9 cellular contexts compared by ENCODE assay signal in genomic region chr10:24483701-24484100, GRCh38.
DNase-seq lines count a peak whose midpoint lies in the region; ATAC-seq, FAIRE-seq and TF ChIP-seq lines count a peak whose summit lies in the region.
"Had no signal": no experiment of that assay in that cellular context is flagged by ENCODE, and none has a peak within 500 bp of the region (broad histone marks: within the 10 kb centered on the region; RNA-seq: fewer than 3 reads in every experiment).

No MANE protein-coding gene starts in this region.

- peak overlapping the region; percentile 73 for H3K4me2 ChIP-seq in keratinocyte (ENCODE audit: control insufficient read depth, extremely low read depth, insufficient read depth, low read depth, low read length)

- H3K36me3 Mint-ChIP-seq in activated CD4-positive, alpha-beta memory T cell treated with anti-CD3 and anti-CD28 coated beads for 36 hours = no peaks in the 10 kb centered on the region
- H3K36me3 Mint-ChIP-seq in CD8-positive, alpha-beta memory T cell = no peaks in the 10 kb centered on the region

- H3K9me3 ChIP-seq in keratinocyte (ENCODE audit: control insufficient read depth, low read depth, low read length) = no peaks in the 10 kb centered on the region
- no peaks in the 10 kb centered on the region for H3K9me3 ChIP-seq in CD8-positive, alpha-beta memory T cell (ENCODE audit: low read length)

- peak overlapping the region; percentile 73 for H3K27ac ChIP-seq in keratinocyte (ENCODE audit: control insufficient read depth, insufficient read depth, low read length)
- H3K27ac ChIP-seq in CD8-positive, alpha-beta memory T cell (ENCODE audit: low read depth, low read length) = no peak overlapping the region

- peaks cover 26% of the 10 kb centered on the region for H3K4me1 ChIP-seq in keratinocyte (ENCODE audit: control insufficient read depth, extremely low read depth, insufficient read depth, low read length)
- no peaks in the 10 kb centered on the region for H3K4me1 ChIP-seq in CD8-positive, alpha-beta memory T cell (ENCODE audit: insufficient read depth, low read length)

- FAIRE-seq in HTR-8/SVneo (lab: Jason Lieb, UNC) (peak; percentile 74), keratinocyte (lab: Jason Lieb, UNC) (peak; percentile 99)
- FAIRE-seq: endothelial cell of umbilical vein had no signal

- intact Hi-C loops in activated CD4-positive, alpha-beta memory T cell treated with anti-CD3 and anti-CD28 coated beads for 36 hours (cut with micrococcal nuclease) = no loop called here

- peaks cover 7% of the 10 kb centered on the region for H3K9me3 Mint-ChIP-seq in activated CD4-positive, alpha-beta memory T cell treated with anti-CD3 and anti-CD28 coated beads for 36 hours
- H3K9me3 Mint-ChIP-seq in CD8-positive, alpha-beta memory T cell = peaks cover 0 to 5% (median 3%) of the 10 kb centered on the region in 5 donors

- DNase-seq in COR-L47 (lab: John Stamatoyannopoulos, UW) (peak; percentile 4), HTR-8/SVneo (ENCODE audit: insufficient read length, low spot score) (peak; percentile 83), keratinocyte (ENCODE audit: low read depth, low spot score) (peak; percentile 77), G401 (ENCODE audit: low spot score) (no peak), CD1c-positive myeloid dendritic cell (ENCODE audit: extremely low spot score) (no peak)
- DNase-seq in activated CD4-positive, alpha-beta memory T cell treated with anti-CD3 and anti-CD28 coated beads for 36 hours = peak; percentile 50
- DNase-seq in CD8-positive, alpha-beta memory T cell = no peak

- H3K27ac Mint-ChIP-seq in activated CD4-positive, alpha-beta memory T cell treated with anti-CD3 and anti-CD28 coated beads for 36 hours = no peak overlapping the region
- peak overlapping the region in 1 of 8 donors; percentile 52 for H3K27ac Mint-ChIP-seq in CD8-positive, alpha-beta memory T cell

- H3K4me3 ChIP-seq in keratinocyte (ENCODE audit: control insufficient read depth in 2 of 3, extremely low read depth in 1 of 3, insufficient read depth in 2 of 3, low read depth in 1 of 3, low read length in 3 of 3) = peak overlapping the region in 1 of 3 experiments; percentile 18
- H3K4me3 ChIP-seq in CD8-positive, alpha-beta memory T cell (ENCODE audit: low read length) = no peak overlapping the region

- no peak for TF ChIP-seq CTCF in keratinocyte (optimal IDR thresholded peaks at IDR 0.05 in 1 of 3, IDR thresholded peaks at IDR 0.05 in 1 of 3, conservative IDR thresholded peaks at IDR 0.05 in 1 of 3; ENCODE audit: extremely low read depth in 1 of 3, insufficient read depth in 2 of 3, low read length in 3 of 3)

- POLR2A ChIA-PET in activated CD4-positive, alpha-beta memory T cell treated with anti-CD3 and anti-CD28 coated beads for 36 hours (lab: Charles Lee) = no interaction called here
- POLR2A ChIA-PET in CD8-positive, alpha-beta memory T cell (lab: Charles Lee) = no interaction called here

- H2AFZ ChIP-seq in keratinocyte (ENCODE audit: control insufficient read depth, low read length) = no peak overlapping the region

- no peaks in the 10 kb centered on the region for H3K27me3 ChIP-seq in keratinocyte (ENCODE audit: control insufficient read depth, extremely low read depth, insufficient read depth, low read length)
- no peaks in the 10 kb centered on the region for H3K27me3 ChIP-seq in CD8-positive, alpha-beta memory T cell (ENCODE audit: insufficient read depth, low read length, poor library complexity, severe bottlenecking)

- CTCF ChIA-PET in activated CD4-positive, alpha-beta memory T cell treated with anti-CD3 and anti-CD28 coated beads for 36 hours (lab: Charles Lee) = no interaction called here
- CTCF ChIA-PET in CD8-positive, alpha-beta memory T cell (lab: Charles Lee) = no interaction called here

- H3K9ac ChIP-seq in keratinocyte (ENCODE audit: control insufficient read depth, extremely low read depth, insufficient read depth, low read length) = peak overlapping the region; percentile 52

- in situ Hi-C loops in G401 (cut with HindIII; ENCODE audit: low sequenced_read_pairs) = no loop called here

- H3K4me1 Mint-ChIP-seq in activated CD4-positive, alpha-beta memory T cell treated with anti-CD3 and anti-CD28 coated beads for 36 hours (ENCODE audit: low read depth) = peaks cover 5% of the 10 kb centered on the region
- H3K4me1 Mint-ChIP-seq in CD8-positive, alpha-beta memory T cell = peaks cover 0 to 5% (median 5%) of the 10 kb centered on the region in 3 donors

- ATAC-seq in GM21360 (IDR thresholded peaks at IDR 0.05; ENCODE audit: unreplicated experiment) = peak; percentile 76

- H4K20me1 ChIP-seq in keratinocyte (ENCODE audit: control insufficient read depth, extremely low read depth, insufficient read depth, low read length) = no peaks in the 10 kb centered on the region

- dilution Hi-C loops in keratinocyte (cut with MboI; ENCODE audit: extremely low pct_ligation_motif_present, low sequenced_read_pairs) = no loop called here

- peaks cover 9% of the 10 kb centered on the region in 2 experiments for H3K36me3 ChIP-seq in keratinocyte (ENCODE audit: control insufficient read depth in 2 of 2, extremely low read depth in 1 of 2, insufficient read depth in 2 of 2, low read length in 2 of 2)
- no peaks in the 10 kb centered on the region for H3K36me3 ChIP-seq in CD8-positive, alpha-beta memory T cell (ENCODE audit: insufficient read depth, low read length)

- H3K27me3 Mint-ChIP-seq in activated CD4-positive, alpha-beta memory T cell treated with anti-CD3 and anti-CD28 coated beads for 36 hours = peaks cover 8% of the 10 kb centered on the region
- H3K27me3 Mint-ChIP-seq in CD8-positive, alpha-beta memory T cell = peaks cover 9 to 11% of the 10 kb centered on the region in 2 donors

- H3K4me3 Mint-ChIP-seq in activated CD4-positive, alpha-beta memory T cell treated with anti-CD3 and anti-CD28 coated beads for 36 hours = no peak overlapping the region
- H3K4me3 Mint-ChIP-seq in CD8-positive, alpha-beta memory T cell = peak overlapping the region in 1 of 7 donors; percentile 22

- H3K9me1 ChIP-seq in keratinocyte (ENCODE audit: control insufficient read depth, extremely low read depth, insufficient read depth, low read length) = no peaks in the 10 kb centered on the region

- H3K79me2 ChIP-seq in keratinocyte (ENCODE audit: control insufficient read depth, insufficient read depth, low read length) = peaks cover 8% of the 10 kb centered on the region

Comparison
In these comparisons a context has a peak if more than half of its experiments do, and no peak if none do; other contexts are left out.
1. DNase-seq: peak in COR-L47 (single experiment), HTR-8/SVneo (single experiment), activated CD4-positive, alpha-beta memory T cell treated with anti-CD3 and anti-CD28 coated beads for 36 hours (single experiment) and keratinocyte (single experiment); none in G401 (single experiment), CD8-positive, alpha-beta memory T cell (0 of 5) and CD1c-positive myeloid dendritic cell (single experiment).